ENCODE assay signal across 25 cellular contexts in the genomic region with DNA sequence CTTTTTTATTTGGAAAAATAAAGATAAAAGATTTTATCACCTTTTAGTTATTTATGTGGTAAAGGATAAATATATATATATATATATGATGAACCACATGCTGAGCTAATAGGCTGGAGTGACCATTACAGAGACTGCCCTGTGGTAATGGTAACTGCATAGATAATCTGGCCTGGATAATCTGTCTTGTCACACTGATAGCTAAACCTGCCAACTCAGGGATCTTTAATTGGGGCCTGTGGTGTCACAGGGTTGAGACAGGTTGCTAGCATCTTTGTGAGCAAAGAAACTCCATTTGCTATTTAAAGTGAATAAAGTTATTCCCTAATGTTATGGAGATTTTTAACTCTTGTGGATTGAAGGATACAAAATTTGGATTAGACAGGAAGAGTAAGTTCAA.
"Had no signal": no experiment of that assay in that cellular context is flagged by ENCODE, and none has a peak within 500 bp of the region (broad histone marks: within the 10 kb centered on the region; RNA-seq: fewer than 3 reads in every experiment).

No MANE protein-coding gene starts in this region.

- DNase-seq: colonic mucosa; effector memory CD4-positive, alpha-beta T cell; foreskin keratinocyte; heart left ventricle; left colon; left ventricle myocardium inferior; lower lobe of right lung; mucosa of descending colon; naive B cell; pancreas; retina; right lobe of liver; small intestine; stimulated activated CD4-positive, alpha-beta T cell treated with anti-CD3 and anti-CD28 coated beads, Interleukin-15, amount 100 ng/mL, for 24 hours; stimulated activated CD4-positive, alpha-beta T cell treated with anti-CD3 and anti-CD28 coated beads, Interleukin-2, amount 100 ng/mL, for 48 hours; stimulated activated naive B cell treated with anti-CD40 and anti-IgM and Interleukin-4, amounts not matched to agents 10 μg/mL and 1 μg/mL and 100 μg/mL, for 72 hours; thyroid gland; trophoblast cell had no signal

- H3K4me1 ChIP-seq: colonic mucosa, foreskin keratinocyte, heart left ventricle, left ventricle myocardium inferior, lower lobe of right lung, pancreas, right lobe of liver, suprapubic skin had no signal

- H2AFZ ChIP-seq: hepatocyte had no signal

- H3K27ac ChIP-seq: colonic mucosa, foreskin keratinocyte, heart left ventricle, hepatocyte, left ventricle myocardium inferior, lower lobe of right lung, pancreas, right lobe of liver, suprapubic skin had no signal

- H3K9me3 ChIP-seq: colonic mucosa, esophagus muscularis mucosa, gastroesophageal sphincter, heart left ventricle, left ventricle myocardium inferior, lower lobe of right lung, mucosa of descending colon, neutrophil, pancreas, right lobe of liver, suprapubic skin, thyroid gland had no signal

- H3K4me3 ChIP-seq: colonic mucosa, esophagus muscularis mucosa, gastroesophageal sphincter, heart left ventricle, hepatocyte, left ventricle myocardium inferior, lower lobe of right lung, mucosa of descending colon, pancreas, right lobe of liver, suprapubic skin, thyroid gland had no signal

- H3K27me3 ChIP-seq: colonic mucosa, esophagus muscularis mucosa, foreskin keratinocyte, gastroesophageal sphincter, heart left ventricle, hepatocyte, neutrophil, pancreas, right lobe of liver, suprapubic skin, thyroid gland had no signal

- H3K36me3 ChIP-seq: colonic mucosa, thyroid gland had no signal

- H3K4me2 ChIP-seq: hepatocyte had no signal

- ATAC-seq: foreskin keratinocyte; gastroesophageal sphincter; heart left ventricle; left colon; lower lobe of right lung; mucosa of descending colon; natural killer cell treated with Interleukin-12 subunit alpha and Interleukin-12 subunit beta and Interleukin-15 and Interleukin-18, amount 100 ng/mL, for 72 hours; pancreas; right lobe of liver; stimulated activated naive B cell treated with anti-CD40 and anti-IgM and Interleukin-4, amounts not matched to agents 10 μg/mL and 1 μg/mL and 100 μg/mL, for 72 hours had no signal

- FAIRE-seq: endothelial cell of umbilical vein, pancreas, small intestine had no signal
